Comparison of ENCODE assay signal across 1 cellular context in the genomic region with DNA sequence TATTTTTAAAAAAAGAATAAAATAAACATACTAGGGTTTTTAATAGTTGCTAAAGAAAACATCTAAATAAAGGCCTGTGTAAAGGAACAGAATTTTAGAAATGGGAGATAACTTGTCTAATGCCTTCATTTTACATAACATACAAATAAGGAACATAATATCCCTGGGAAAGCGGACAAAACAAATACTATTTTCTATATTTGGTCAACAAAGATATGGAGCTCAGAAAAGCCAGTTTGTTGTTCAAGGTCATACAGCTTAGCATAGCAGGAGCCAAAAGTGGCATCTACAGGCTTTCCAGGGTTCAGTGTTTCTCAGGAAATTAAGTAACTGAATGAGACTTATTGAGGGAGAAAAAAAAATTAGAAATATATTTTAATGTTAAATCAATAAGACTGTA.
TF ChIP-seq lines count a peak whose summit lies in the region.

No MANE protein-coding gene starts in this region.

TF ChIP-seq in HepG2, 621 proteins besides CTCF, POLR2A, EP300 and RAD21 (continued from another document):
- TF ChIP-seq RXRB (CRISPR knock-in tag; IDR thresholded peaks at IDR 0.05; ENCODE audit: borderline replicate concordance) = no peak
- no peak for TF ChIP-seq ZNF446 (CRISPR knock-in tag; IDR thresholded peaks at IDR 0.05)
- TF ChIP-seq PHF5A (CRISPR knock-in tag; IDR thresholded peaks at IDR 0.05; ENCODE audit: low read depth, unreplicated experiment) = no peak
- TF ChIP-seq, protein P1, sequence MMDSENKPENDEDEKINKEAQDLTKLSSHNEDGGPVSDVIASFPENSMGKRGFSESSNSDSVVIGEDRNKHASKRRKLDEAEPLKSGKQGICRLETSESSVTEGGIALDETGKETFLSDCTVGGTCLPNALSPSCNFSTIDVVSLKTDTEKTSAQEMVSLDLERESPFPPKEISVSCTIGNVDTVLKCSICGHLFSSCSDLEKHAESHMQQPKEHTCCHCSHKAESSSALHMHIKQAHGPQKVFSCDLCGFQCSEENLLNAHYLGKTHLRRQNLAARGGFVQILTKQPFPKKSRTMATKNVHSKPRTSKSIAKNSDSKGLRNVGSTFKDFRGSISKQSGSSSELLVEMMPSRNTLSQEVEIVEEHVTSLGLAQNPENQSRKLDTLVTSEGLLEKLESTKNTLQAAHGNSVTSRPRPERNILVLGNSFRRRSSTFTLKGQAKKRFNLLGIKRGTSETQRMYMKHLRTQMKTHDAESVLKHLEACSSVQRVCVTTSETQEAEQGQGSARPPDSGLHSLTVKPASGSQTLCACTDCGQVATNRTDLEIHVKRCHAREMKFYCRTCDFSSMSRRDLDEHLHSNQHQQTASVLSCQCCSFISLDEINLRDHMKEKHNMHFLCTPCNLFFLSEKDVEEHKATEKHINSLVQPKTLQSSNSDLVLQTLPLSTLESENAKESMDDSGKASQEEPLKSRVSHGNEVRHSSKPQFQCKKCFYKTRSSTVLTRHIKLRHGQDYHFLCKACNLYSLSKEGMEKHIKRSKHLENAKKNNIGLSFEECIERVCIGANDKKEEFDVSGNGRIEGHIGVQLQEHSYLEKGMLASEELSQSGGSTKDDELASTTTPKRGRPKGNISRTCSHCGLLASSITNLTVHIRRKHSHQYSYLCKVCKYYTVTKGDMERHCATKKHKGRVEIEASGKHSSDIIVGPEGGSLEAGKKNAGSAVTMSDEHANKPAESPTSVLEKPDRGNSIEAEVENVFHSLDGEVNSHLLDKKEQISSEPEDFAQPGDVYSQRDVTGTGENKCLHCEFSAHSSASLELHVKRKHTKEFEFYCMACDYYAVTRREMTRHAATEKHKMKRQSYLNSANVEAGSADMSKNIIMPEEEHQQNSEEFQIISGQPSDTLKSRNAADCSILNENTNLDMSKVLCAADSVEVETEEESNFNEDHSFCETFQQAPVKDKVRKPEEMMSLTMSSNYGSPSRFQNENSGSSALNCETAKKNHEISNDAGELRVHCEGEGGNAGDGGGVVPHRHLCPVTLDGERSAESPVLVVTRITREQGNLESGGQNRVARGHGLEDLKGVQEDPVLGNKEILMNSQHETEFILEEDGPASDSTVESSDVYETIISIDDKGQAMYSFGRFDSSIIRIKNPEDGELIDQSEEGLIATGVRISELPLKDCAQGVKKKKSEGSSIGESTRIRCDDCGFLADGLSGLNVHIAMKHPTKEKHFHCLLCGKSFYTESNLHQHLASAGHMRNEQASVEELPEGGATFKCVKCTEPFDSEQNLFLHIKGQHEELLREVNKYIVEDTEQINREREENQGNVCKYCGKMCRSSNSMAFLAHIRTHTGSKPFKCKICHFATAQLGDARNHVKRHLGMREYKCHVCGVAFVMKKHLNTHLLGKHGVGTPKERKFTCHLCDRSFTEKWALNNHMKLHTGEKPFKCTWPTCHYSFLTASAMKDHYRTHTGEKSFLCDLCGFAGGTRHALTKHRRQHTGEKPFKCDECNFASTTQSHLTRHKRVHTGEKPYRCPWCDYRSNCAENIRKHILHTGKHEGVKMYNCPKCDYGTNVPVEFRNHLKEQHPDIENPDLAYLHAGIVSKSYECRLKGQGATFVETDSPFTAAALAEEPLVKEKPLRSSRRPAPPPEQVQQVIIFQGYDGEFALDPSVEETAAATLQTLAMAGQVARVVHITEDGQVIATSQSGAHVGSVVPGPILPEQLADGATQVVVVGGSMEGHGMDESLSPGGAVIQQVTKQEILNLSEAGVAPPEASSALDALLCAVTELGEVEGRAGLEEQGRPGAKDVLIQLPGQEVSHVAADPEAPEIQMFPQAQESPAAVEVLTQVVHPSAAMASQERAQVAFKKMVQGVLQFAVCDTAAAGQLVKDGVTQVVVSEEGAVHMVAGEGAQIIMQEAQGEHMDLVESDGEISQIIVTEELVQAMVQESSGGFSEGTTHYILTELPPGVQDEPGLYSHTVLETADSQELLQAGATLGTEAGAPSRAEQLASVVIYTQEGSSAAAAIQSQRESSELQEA (CRISPR knock-in tag; IDR thresholded peaks at IDR 0.05; ENCODE audit: not compliant biosample characterization) = no peak
- TF ChIP-seq SMC3 (IDR thresholded peaks at IDR 0.05; ENCODE audit: low read length) = no peak
- no peak for TF ChIP-seq ZNF841 (CRISPR knock-in tag; IDR thresholded peaks at IDR 0.05; ENCODE audit: borderline replicate concordance)
- TF ChIP-seq ATAD3A (CRISPR knock-in tag; IDR thresholded peaks at IDR 0.05) = no peak
- no peak for TF ChIP-seq HHEX (CRISPR knock-in tag; IDR thresholded peaks at IDR 0.05)
- TF ChIP-seq, protein P2, sequence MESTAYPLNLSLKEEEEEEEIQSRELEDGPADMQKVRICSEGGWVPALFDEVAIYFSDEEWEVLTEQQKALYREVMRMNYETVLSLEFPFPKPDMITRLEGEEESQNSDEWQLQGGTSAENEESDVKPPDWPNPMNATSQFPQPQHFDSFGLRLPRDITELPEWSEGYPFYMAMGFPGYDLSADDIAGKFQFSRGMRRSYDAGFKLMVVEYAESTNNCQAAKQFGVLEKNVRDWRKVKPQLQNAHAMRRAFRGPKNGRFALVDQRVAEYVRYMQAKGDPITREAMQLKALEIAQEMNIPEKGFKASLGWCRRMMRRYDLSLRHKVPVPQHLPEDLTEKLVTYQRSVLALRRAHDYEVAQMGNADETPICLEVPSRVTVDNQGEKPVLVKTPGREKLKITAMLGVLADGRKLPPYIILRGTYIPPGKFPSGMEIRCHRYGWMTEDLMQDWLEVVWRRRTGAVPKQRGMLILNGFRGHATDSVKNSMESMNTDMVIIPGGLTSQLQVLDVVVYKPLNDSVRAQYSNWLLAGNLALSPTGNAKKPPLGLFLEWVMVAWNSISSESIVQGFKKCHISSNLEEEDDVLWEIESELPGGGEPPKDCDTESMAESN (CRISPR knock-in tag; conservative IDR thresholded peaks at IDR 0.05) = no peak
- TF ChIP-seq MAFK (conservative IDR thresholded peaks at IDR 0.05 in 1 of 2, IDR thresholded peaks at IDR 0.05 in 1 of 2; ENCODE audit: low read length in 2 of 2) = no peak
- TF ChIP-seq GATAD1 (CRISPR knock-in tag; IDR thresholded peaks at IDR 0.05) = no peak
- TF ChIP-seq ZFP82 (CRISPR knock-in tag; IDR thresholded peaks at IDR 0.05; ENCODE audit: borderline replicate concordance) = no peak
- TF ChIP-seq MED1 (CRISPR knock-in tag; IDR thresholded peaks at IDR 0.05) = no peak
- TF ChIP-seq KLF15 (CRISPR knock-in tag; IDR thresholded peaks at IDR 0.05; ENCODE audit: borderline replicate concordance) = no peak
- TF ChIP-seq GTF3A (CRISPR knock-in tag; conservative IDR thresholded peaks at IDR 0.05) = no peak
- no peak for TF ChIP-seq ZNF616 (CRISPR knock-in tag; IDR thresholded peaks at IDR 0.05; ENCODE audit: low read depth)
- no peak for TF ChIP-seq ZNF713 (CRISPR knock-in tag; IDR thresholded peaks at IDR 0.05)
- TF ChIP-seq, protein P3, sequence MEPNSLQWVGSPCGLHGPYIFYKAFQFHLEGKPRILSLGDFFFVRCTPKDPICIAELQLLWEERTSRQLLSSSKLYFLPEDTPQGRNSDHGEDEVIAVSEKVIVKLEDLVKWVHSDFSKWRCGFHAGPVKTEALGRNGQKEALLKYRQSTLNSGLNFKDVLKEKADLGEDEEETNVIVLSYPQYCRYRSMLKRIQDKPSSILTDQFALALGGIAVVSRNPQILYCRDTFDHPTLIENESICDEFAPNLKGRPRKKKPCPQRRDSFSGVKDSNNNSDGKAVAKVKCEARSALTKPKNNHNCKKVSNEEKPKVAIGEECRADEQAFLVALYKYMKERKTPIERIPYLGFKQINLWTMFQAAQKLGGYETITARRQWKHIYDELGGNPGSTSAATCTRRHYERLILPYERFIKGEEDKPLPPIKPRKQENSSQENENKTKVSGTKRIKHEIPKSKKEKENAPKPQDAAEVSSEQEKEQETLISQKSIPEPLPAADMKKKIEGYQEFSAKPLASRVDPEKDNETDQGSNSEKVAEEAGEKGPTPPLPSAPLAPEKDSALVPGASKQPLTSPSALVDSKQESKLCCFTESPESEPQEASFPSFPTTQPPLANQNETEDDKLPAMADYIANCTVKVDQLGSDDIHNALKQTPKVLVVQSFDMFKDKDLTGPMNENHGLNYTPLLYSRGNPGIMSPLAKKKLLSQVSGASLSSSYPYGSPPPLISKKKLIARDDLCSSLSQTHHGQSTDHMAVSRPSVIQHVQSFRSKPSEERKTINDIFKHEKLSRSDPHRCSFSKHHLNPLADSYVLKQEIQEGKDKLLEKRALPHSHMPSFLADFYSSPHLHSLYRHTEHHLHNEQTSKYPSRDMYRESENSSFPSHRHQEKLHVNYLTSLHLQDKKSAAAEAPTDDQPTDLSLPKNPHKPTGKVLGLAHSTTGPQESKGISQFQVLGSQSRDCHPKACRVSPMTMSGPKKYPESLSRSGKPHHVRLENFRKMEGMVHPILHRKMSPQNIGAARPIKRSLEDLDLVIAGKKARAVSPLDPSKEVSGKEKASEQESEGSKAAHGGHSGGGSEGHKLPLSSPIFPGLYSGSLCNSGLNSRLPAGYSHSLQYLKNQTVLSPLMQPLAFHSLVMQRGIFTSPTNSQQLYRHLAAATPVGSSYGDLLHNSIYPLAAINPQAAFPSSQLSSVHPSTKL (CRISPR knock-in tag; IDR thresholded peaks at IDR 0.05) = peak; percentile 39
